20 cellular contexts compared by ENCODE assay signal in genomic region chrX:39052751-39053150, GRCh38.
A peak's percentile ranks its signal among the peaks of the same experiment; 100 is the strongest.
DNase-seq lines count a peak whose midpoint lies in the region; ATAC-seq and TF ChIP-seq lines count a peak whose summit lies in the region.
"Had no signal": no experiment of that assay in that cellular context is flagged by ENCODE, and none has a peak within 500 bp of the region (broad histone marks: within the 10 kb centered on the region; RNA-seq: fewer than 3 reads in every experiment).

No MANE protein-coding gene starts in this region.

- intact Hi-C loops in right cardiac atrium (cut with DNase I): no loop called here

- no peaks in the 10 kb centered on the region for H3F3A ChIP-seq in Loucy (ENCODE audit: low read depth)
- no peaks in the 10 kb centered on the region for H3F3A ChIP-seq in GM23338 (replicated peaks; ENCODE audit: low read depth)

- H3K9me2 ChIP-seq in Loucy (replicated peaks; ENCODE audit: low read depth, low read length): no peaks in the 10 kb centered on the region
- no peaks in the 10 kb centered on the region for H3K9me2 ChIP-seq in GM23338 (ENCODE audit: insufficient read depth)

- peak overlapping the region; percentile 28 for H3K4me2 ChIP-seq in Loucy (ENCODE audit: low read depth, low read length, poor library complexity, severe bottlenecking)
- no peak overlapping the region for H3K4me2 ChIP-seq in GM23338

- H3K36me3 ChIP-seq in Loucy (ENCODE audit: insufficient read depth, low read length): no peaks in the 10 kb centered on the region
- H3K36me3 ChIP-seq in GM23338 (ENCODE audit: insufficient read depth): no peaks in the 10 kb centered on the region
- H3K36me3 ChIP-seq: HAP-1 had no signal

- WGBS in right cardiac atrium: 79% methylated on average over 2 of the region's 2 CpGs

- H2AFZ ChIP-seq in Loucy (ENCODE audit: low read length): no peak overlapping the region
- no peak overlapping the region for H2AFZ ChIP-seq in GM23338

- H3K9me3 Mint-ChIP-seq in activated naive CD8-positive, alpha-beta T cell treated with anti-CD3 and anti-CD28 coated beads for 36 hours: no peaks in the 10 kb centered on the region
- no peaks in the 10 kb centered on the region for H3K9me3 Mint-ChIP-seq in activated naive CD8-positive, alpha-beta T cell treated with anti-CD3 and anti-CD28 coated beads, Interleukin-2, amount 50 U/mL, for 24 hours
- no peaks in the 10 kb centered on the region for H3K9me3 Mint-ChIP-seq in effector memory CD8-positive, alpha-beta T cell
- peaks cover 2% of the 10 kb centered on the region; the same call in 1 of the 3 replicates for H3K9me3 Mint-ChIP-seq in GM23338
- H3K9me3 Mint-ChIP-seq: CD8-positive, alpha-beta T cell; HFFc6 had no signal

- no peak overlapping the region for H3K9ac ChIP-seq in Loucy (ENCODE audit: low read depth, low read length, poor library complexity, severe bottlenecking)

- H3K4me3 ChIP-seq in Loucy (ENCODE audit: low read length, poor library complexity, severe bottlenecking) (no peak overlapping the region), right cardiac atrium (ENCODE audit: low read length) (no peak overlapping the region), GM23338 (no peak overlapping the region)
- H3K4me3 ChIP-seq: GM12878, HAP-1 had no signal

- no peak for DNase-seq in activated naive CD8-positive, alpha-beta T cell treated with anti-CD3 and anti-CD28 coated beads for 36 hours
- DNase-seq in activated naive CD8-positive, alpha-beta T cell treated with anti-CD3 and anti-CD28 coated beads, Interleukin-2, amount 50 U/mL, for 24 hours: no peak
- DNase-seq in effector memory CD8-positive, alpha-beta T cell: no peak
- no peak for DNase-seq in effector CD4-positive, alpha-beta T cell
- DNase-seq in ecto neural progenitor cell (ENCODE audit: low spot score) (no peak), right cardiac atrium (no peak), GM23338 (ENCODE audit: low spot score) (no peak)
- DNase-seq: C1 segment of cervical spinal cord; Caco-2; CD4-positive, CD25-positive, alpha-beta regulatory T cell; CD8-positive, alpha-beta T cell; DMS153; DND-41; GOT3; HFFc6 had no signal

- H3K27me3 ChIP-seq in Loucy (ENCODE audit: insufficient read depth, low read length, poor library complexity, severe bottlenecking) (no peaks in the 10 kb centered on the region), right cardiac atrium (ENCODE audit: control insufficient read depth, insufficient read depth) (no peaks in the 10 kb centered on the region), GM23338 (ENCODE audit: insufficient read depth) (no peaks in the 10 kb centered on the region)

- no peaks in the 10 kb centered on the region for H3K9me3 ChIP-seq in Loucy (ENCODE audit: insufficient read depth, low read depth, low read length)
- H3K9me3 ChIP-seq in right cardiac atrium (ENCODE audit: control insufficient read depth, low read length): no peaks in the 10 kb centered on the region
- H3K9me3 ChIP-seq: Caco-2, HAP-1 had no signal

- peaks cover 14% of the 10 kb centered on the region for H3K4me1 ChIP-seq in Loucy (ENCODE audit: insufficient read depth, low read length, poor library complexity, severe bottlenecking)
- no peaks in the 10 kb centered on the region for H3K4me1 ChIP-seq in right cardiac atrium (ENCODE audit: control insufficient read depth, insufficient read depth, low read length)
- H3K4me1 ChIP-seq in GM23338 (ENCODE audit: insufficient read depth): no peaks in the 10 kb centered on the region
- H3K4me1 ChIP-seq: Caco-2, HAP-1 had no signal

- H3K27ac Mint-ChIP-seq in activated naive CD8-positive, alpha-beta T cell treated with anti-CD3 and anti-CD28 coated beads for 36 hours: peak overlapping the region; percentile 56
- no peak overlapping the region for H3K27ac Mint-ChIP-seq in activated naive CD8-positive, alpha-beta T cell treated with anti-CD3 and anti-CD28 coated beads, Interleukin-2, amount 50 U/mL, for 24 hours
- no peak overlapping the region for H3K27ac Mint-ChIP-seq in effector memory CD8-positive, alpha-beta T cell
- H3K27ac Mint-ChIP-seq in GM23338: no peak overlapping the region
- H3K27ac Mint-ChIP-seq: B cell; CD4-positive, CD25-positive, alpha-beta regulatory T cell; CD8-positive, alpha-beta T cell; HFFc6 had no signal

- H4K20me1 ChIP-seq in Loucy (ENCODE audit: insufficient read depth, low read length, poor library complexity, severe bottlenecking) (no peaks in the 10 kb centered on the region), GM23338 (replicated peaks; ENCODE audit: insufficient read depth) (no peaks in the 10 kb centered on the region)

- H3K27ac ChIP-seq in right cardiac atrium (ENCODE audit: low read length) (no peak overlapping the region), GM23338 (ENCODE audit: low read depth) (no peak overlapping the region)
- H3K27ac ChIP-seq: 22Rv1 had no signal

- no peaks in the 10 kb centered on the region for H3K27me3 Mint-ChIP-seq in activated naive CD8-positive, alpha-beta T cell treated with anti-CD3 and anti-CD28 coated beads for 36 hours
- no peaks in the 10 kb centered on the region for H3K27me3 Mint-ChIP-seq in activated naive CD8-positive, alpha-beta T cell treated with anti-CD3 and anti-CD28 coated beads, Interleukin-2, amount 50 U/mL, for 24 hours
- H3K27me3 Mint-ChIP-seq in effector memory CD8-positive, alpha-beta T cell: peaks cover 8 to 20% of the 10 kb centered on the region in 2 donors
- H3K27me3 Mint-ChIP-seq in GM23338 (ENCODE audit: insufficient read depth, low read depth, poor library complexity): peaks cover 1% of the 10 kb centered on the region
- H3K27me3 Mint-ChIP-seq: CD4-positive, CD25-positive, alpha-beta regulatory T cell had no signal

- H3K36me3 Mint-ChIP-seq in activated naive CD8-positive, alpha-beta T cell treated with anti-CD3 and anti-CD28 coated beads for 36 hours: no peaks in the 10 kb centered on the region
- H3K36me3 Mint-ChIP-seq in activated naive CD8-positive, alpha-beta T cell treated with anti-CD3 and anti-CD28 coated beads, Interleukin-2, amount 50 U/mL, for 24 hours (ENCODE audit: low read depth): no peaks in the 10 kb centered on the region
- H3K36me3 Mint-ChIP-seq in effector memory CD8-positive, alpha-beta T cell (ENCODE audit: insufficient read depth): no peaks in the 10 kb centered on the region
- no peaks in the 10 kb centered on the region for H3K36me3 Mint-ChIP-seq in GM23338 (ENCODE audit: low read depth)
- H3K36me3 Mint-ChIP-seq: CD4-positive, CD25-positive, alpha-beta regulatory T cell; CD8-positive, alpha-beta T cell had no signal

- TF ChIP-seq CTCF in Loucy (conservative IDR thresholded peaks at IDR 0.05; ENCODE audit: low read length) (no peak), GM23338 (conservative IDR thresholded peaks at IDR 0.05; ENCODE audit: low read depth in 2 of 2) (no peak)

- H3K4me1 Mint-ChIP-seq in activated naive CD8-positive, alpha-beta T cell treated with anti-CD3 and anti-CD28 coated beads for 36 hours: no peaks in the 10 kb centered on the region
- H3K4me1 Mint-ChIP-seq in activated naive CD8-positive, alpha-beta T cell treated with anti-CD3 and anti-CD28 coated beads, Interleukin-2, amount 50 U/mL, for 24 hours: peaks cover 2% of the 10 kb centered on the region
- peaks cover 0 to 5% of the 10 kb centered on the region in 2 donors for H3K4me1 Mint-ChIP-seq in effector memory CD8-positive, alpha-beta T cell (ENCODE audit: low read depth in 2 of 2)
- H3K4me1 Mint-ChIP-seq in GM23338: peaks cover 2% of the 10 kb centered on the region; the same call in 1 of the 3 replicates
- H3K4me1 Mint-ChIP-seq: B cell; CD4-positive, CD25-positive, alpha-beta regulatory T cell had no signal

- H3K79me2 ChIP-seq in Loucy (ENCODE audit: insufficient read depth, low read length): no peaks in the 10 kb centered on the region
- no peaks in the 10 kb centered on the region for H3K79me2 ChIP-seq in GM23338 (replicated peaks; ENCODE audit: insufficient read depth)

- ATAC-seq in activated naive CD8-positive, alpha-beta T cell treated with anti-CD3 and anti-CD28 coated beads, Interleukin-2, amount 50 U/mL, for 24 hours: no peak
- peak; percentile 44 for ATAC-seq in effector memory CD8-positive, alpha-beta T cell (replicated peaks)
- ATAC-seq in right cardiac atrium (no peak), GM23338 (no peak)
- ATAC-seq: CD8-positive, alpha-beta T cell; GM12878 had no signal

- H3K4me3 Mint-ChIP-seq in activated naive CD8-positive, alpha-beta T cell treated with anti-CD3 and anti-CD28 coated beads for 36 hours: no peak overlapping the region
- H3K4me3 Mint-ChIP-seq in activated naive CD8-positive, alpha-beta T cell treated with anti-CD3 and anti-CD28 coated beads, Interleukin-2, amount 50 U/mL, for 24 hours: no peak overlapping the region
- peak overlapping the region in 1 of 2 donors; percentile 48 for H3K4me3 Mint-ChIP-seq in effector memory CD8-positive, alpha-beta T cell
- no peak overlapping the region for H3K4me3 Mint-ChIP-seq in GM23338
- H3K4me3 Mint-ChIP-seq: B cell; CD4-positive, CD25-positive, alpha-beta regulatory T cell; CD8-positive, alpha-beta T cell; HFFc6 had no signal

TF ChIP-seq in GM23338, 12 proteins besides CTCF, POLR2A, EP300 and RAD21 (continues in another document):
- TF ChIP-seq EZH2phosphoT487 (IDR thresholded peaks at IDR 0.05; ENCODE audit: unreplicated experiment): no peak
- no peak for TF ChIP-seq CREB1 (CRISPR knock-in tag; IDR thresholded peaks at IDR 0.05; ENCODE audit: low read depth)
- no peak for TF ChIP-seq NANOG (IDR thresholded peaks at IDR 0.05; ENCODE audit: borderline replicate concordance)
- no peak for TF ChIP-seq ZNF114 (CRISPR knock-in tag; IDR thresholded peaks at IDR 0.05)
- TF ChIP-seq JUNB (IDR thresholded peaks at IDR 0.05; ENCODE audit: unreplicated experiment): no peak
